ENCODE assay signal across 23 cellular contexts in the genomic region with DNA sequence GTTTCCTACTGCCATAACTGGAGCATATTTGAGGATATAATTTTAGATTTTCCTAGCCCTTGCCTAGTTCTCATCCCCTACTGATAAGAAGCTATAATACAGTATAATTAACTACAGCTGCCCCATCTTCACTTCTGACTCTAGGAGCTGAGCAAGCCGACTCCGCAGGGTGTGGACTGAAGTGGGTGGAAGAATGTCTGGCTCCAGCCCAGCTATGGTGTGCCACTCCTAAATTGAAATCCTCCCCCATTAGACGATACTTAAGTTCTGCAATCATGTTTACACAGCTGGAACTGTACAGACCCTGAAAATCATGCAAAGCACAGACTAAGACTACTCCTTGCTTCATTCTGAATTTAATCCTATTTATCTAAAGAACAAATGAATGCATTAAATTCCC.
A peak's percentile ranks its signal among the peaks of the same experiment; 100 is the strongest.
DNase-seq lines count a peak whose midpoint lies in the region; ATAC-seq, FAIRE-seq and TF ChIP-seq lines count a peak whose summit lies in the region.
"Had no signal": no experiment of that assay in that cellular context is flagged by ENCODE, and none has a peak within 500 bp of the region (broad histone marks: within the 10 kb centered on the region; RNA-seq: fewer than 3 reads in every experiment).

No MANE protein-coding gene starts in this region.

- intact Hi-C loops in sciatic nerve (cut with DNase I), result no loop called here

- no peak overlapping the region for H2AFZ ChIP-seq in astrocyte (ENCODE audit: low read depth, low read length)
- H2AFZ ChIP-seq: PC-9 had no signal

- no peaks in the 10 kb centered on the region for H3K27me3 Mint-ChIP-seq in astrocyte (ENCODE audit: low read depth, unreplicated experiment)
- H3K27me3 Mint-ChIP-seq: memory B cell; stimulated activated naive B cell treated with anti-CD40 and anti-IgM and Interleukin-4, amounts not matched to agents 10 μg/mL and 1 μg/mL and 100 μg/mL, for 72 hours had no signal

- no peak for FAIRE-seq in astrocyte (lab: Jason Lieb, UNC)
- FAIRE-seq: H54 had no signal

- peak overlapping the region; percentile 53 for H3K27ac Mint-ChIP-seq in astrocyte (ENCODE audit: unreplicated experiment)
- H3K27ac Mint-ChIP-seq: memory B cell; natural killer cell; stimulated activated naive B cell treated with anti-CD40 and anti-IgM and Interleukin-4, amounts not matched to agents 10 μg/mL and 1 μg/mL and 100 μg/mL, for 72 hours had no signal

- H3K9me3 Mint-ChIP-seq in astrocyte (ENCODE audit: unreplicated experiment), result no peaks in the 10 kb centered on the region

- no peaks in the 10 kb centered on the region for H3K36me3 ChIP-seq in astrocyte (ENCODE audit: insufficient read depth, low read length)
- H3K36me3 ChIP-seq: ascending aorta; BLaER1 treated with 17β-estradiol and CSF1 and Interleukin-3, amounts not matched to agents 10 nM and 100 nM; colonic mucosa; tibial nerve had no signal

- no peak overlapping the region for H3K4me3 Mint-ChIP-seq in astrocyte (ENCODE audit: unreplicated experiment)
- H3K4me3 Mint-ChIP-seq: memory B cell; natural killer cell; stimulated activated naive B cell treated with anti-CD40 and anti-IgM and Interleukin-4, amounts not matched to agents 10 μg/mL and 1 μg/mL and 100 μg/mL, for 72 hours had no signal

- no peaks in the 10 kb centered on the region for H4K20me1 ChIP-seq in astrocyte (ENCODE audit: insufficient read depth, low read length)
- H4K20me1 ChIP-seq: BLaER1 treated with 17β-estradiol and CSF1 and Interleukin-3, amounts not matched to agents 10 nM and 100 nM had no signal

- DNase-seq in NCI-H1092 treated with DMSO at 0.1 percent for 48 hours (lab: John Stamatoyannopoulos, UW) (peak; percentile 24), NCI-H1092 (lab: John Stamatoyannopoulos, UW) (no peak), NCI-H187 treated with DMSO at 0.1 percent for 48 hours (lab: John Stamatoyannopoulos, UW) (peak; percentile 78), astrocyte (ENCODE audit: low read depth) (peak; percentile 5), sciatic nerve (ENCODE audit: low spot score) (no peak), foreskin keratinocyte (no peak)
- no peak for DNase-seq in effector CD4-positive, alpha-beta T cell
- no peak for DNase-seq in effector CD8-positive, alpha-beta T cell (lab: John Stamatoyannopoulos, UW)
- DNase-seq: 8988T; activated CD4-positive, alpha-beta T cell treated with anti-CD3 and anti-CD28 coated beads for 1 hour; activated gamma-delta T cell; colonic mucosa; KBM-7; natural killer cell; NCI-H526 treated with DMSO at 0.1 percent for 48 hours; PC-9; stimulated activated CD4-positive, alpha-beta T cell treated with anti-CD3 and anti-CD28 coated beads, Interleukin-12 subunit alpha, Interleukin-12 subunit beta, amount 100 ng/mL, for 4 hours; stimulated activated naive B cell treated with anti-CD40 and anti-IgM and Interleukin-4, amounts not matched to agents 10 μg/mL and 1 μg/mL and 100 μg/mL, for 72 hours had no signal

- H3K4me3 ChIP-seq in astrocyte (ENCODE audit: insufficient read depth, low read depth, low read length), result no peak overlapping the region
- H3K4me3 ChIP-seq: ascending aorta; BLaER1 treated with 17β-estradiol and CSF1 and Interleukin-3, amounts not matched to agents 10 nM and 100 nM; colonic mucosa; PC-9; tibial nerve had no signal

- H3K27ac ChIP-seq in astrocyte (ENCODE audit: low read depth, low read length), result no peak overlapping the region
- no peak overlapping the region for H3K27ac ChIP-seq in foreskin keratinocyte
- H3K27ac ChIP-seq: ascending aorta; BLaER1 treated with 17β-estradiol and CSF1 and Interleukin-3, amounts not matched to agents 10 nM and 100 nM; colonic mucosa; PC-9; tibial nerve had no signal

- TF ChIP-seq CTCF in astrocyte (IDR thresholded peaks at IDR 0.05; ENCODE audit: insufficient read depth, low read depth, low read length), result no peak
- no peak for TF ChIP-seq CTCF in foreskin keratinocyte (conservative IDR thresholded peaks at IDR 0.05)

- no peak overlapping the region for H3K4me2 ChIP-seq in astrocyte (ENCODE audit: low read length)
- H3K4me2 ChIP-seq: BLaER1 treated with 17β-estradiol and CSF1 and Interleukin-3, amounts not matched to agents 10 nM and 100 nM; PC-9 had no signal

- peak; percentile 76 for ATAC-seq in sciatic nerve
- no peak for ATAC-seq in foreskin keratinocyte
- ATAC-seq: natural killer cell; stimulated activated naive B cell treated with anti-CD40 and anti-IgM and Interleukin-4, amounts not matched to agents 10 μg/mL and 1 μg/mL and 100 μg/mL, for 72 hours had no signal

- H3K79me2 ChIP-seq in astrocyte (ENCODE audit: insufficient read depth, low read length), result no peaks in the 10 kb centered on the region

- no peaks in the 10 kb centered on the region for H3K9me3 ChIP-seq in astrocyte (ENCODE audit: insufficient read depth, low read depth, low read length)
- H3K9me3 ChIP-seq: ascending aorta; BLaER1 treated with 17β-estradiol and CSF1 and Interleukin-3, amounts not matched to agents 10 nM and 100 nM; colonic mucosa; tibial nerve had no signal

- H3K4me1 Mint-ChIP-seq in astrocyte (ENCODE audit: low read depth, unreplicated experiment), result peaks cover 35% of the 10 kb centered on the region
- H3K4me1 Mint-ChIP-seq: memory B cell; natural killer cell; stimulated activated naive B cell treated with anti-CD40 and anti-IgM and Interleukin-4, amounts not matched to agents 10 μg/mL and 1 μg/mL and 100 μg/mL, for 72 hours had no signal

- no peak overlapping the region for H3K9ac ChIP-seq in astrocyte (ENCODE audit: low read length)
- H3K9ac ChIP-seq: BLaER1 treated with 17β-estradiol and CSF1 and Interleukin-3, amounts not matched to agents 10 nM and 100 nM had no signal

- H3K36me3 Mint-ChIP-seq in astrocyte (ENCODE audit: low read depth, unreplicated experiment), result no peaks in the 10 kb centered on the region
- H3K36me3 Mint-ChIP-seq: memory B cell; natural killer cell; stimulated activated naive B cell treated with anti-CD40 and anti-IgM and Interleukin-4, amounts not matched to agents 10 μg/mL and 1 μg/mL and 100 μg/mL, for 72 hours had no signal

- H3K4me1 ChIP-seq in astrocyte (ENCODE audit: insufficient read depth, low read length) (no peaks in the 10 kb centered on the region), foreskin keratinocyte (no peaks in the 10 kb centered on the region)
- H3K4me1 ChIP-seq: ascending aorta; BLaER1 treated with 17β-estradiol and CSF1 and Interleukin-3, amounts not matched to agents 10 nM and 100 nM; colonic mucosa; tibial nerve had no signal

- H3K27me3 ChIP-seq in astrocyte (ENCODE audit: insufficient read depth, low read length) (no peaks in the 10 kb centered on the region), foreskin keratinocyte (no peaks in the 10 kb centered on the region)
- H3K27me3 ChIP-seq: ascending aorta, colonic mucosa, tibial nerve had no signal

Comparison
In these comparisons a context has a peak if more than half of its experiments do, and no peak if none do; other contexts are left out.
1. DNase-seq: peak in NCI-H1092 treated with DMSO at 0.1 percent for 48 hours (single experiment), NCI-H187 treated with DMSO at 0.1 percent for 48 hours (single experiment) and astrocyte (single experiment); none in NCI-H1092 (single experiment), sciatic nerve (single experiment), foreskin keratinocyte (0 of 2), effector CD4-positive, alpha-beta T cell (single experiment) and effector CD8-positive, alpha-beta T cell (single experiment).